2 cellular contexts compared by ENCODE assay signal in the genomic region with DNA sequence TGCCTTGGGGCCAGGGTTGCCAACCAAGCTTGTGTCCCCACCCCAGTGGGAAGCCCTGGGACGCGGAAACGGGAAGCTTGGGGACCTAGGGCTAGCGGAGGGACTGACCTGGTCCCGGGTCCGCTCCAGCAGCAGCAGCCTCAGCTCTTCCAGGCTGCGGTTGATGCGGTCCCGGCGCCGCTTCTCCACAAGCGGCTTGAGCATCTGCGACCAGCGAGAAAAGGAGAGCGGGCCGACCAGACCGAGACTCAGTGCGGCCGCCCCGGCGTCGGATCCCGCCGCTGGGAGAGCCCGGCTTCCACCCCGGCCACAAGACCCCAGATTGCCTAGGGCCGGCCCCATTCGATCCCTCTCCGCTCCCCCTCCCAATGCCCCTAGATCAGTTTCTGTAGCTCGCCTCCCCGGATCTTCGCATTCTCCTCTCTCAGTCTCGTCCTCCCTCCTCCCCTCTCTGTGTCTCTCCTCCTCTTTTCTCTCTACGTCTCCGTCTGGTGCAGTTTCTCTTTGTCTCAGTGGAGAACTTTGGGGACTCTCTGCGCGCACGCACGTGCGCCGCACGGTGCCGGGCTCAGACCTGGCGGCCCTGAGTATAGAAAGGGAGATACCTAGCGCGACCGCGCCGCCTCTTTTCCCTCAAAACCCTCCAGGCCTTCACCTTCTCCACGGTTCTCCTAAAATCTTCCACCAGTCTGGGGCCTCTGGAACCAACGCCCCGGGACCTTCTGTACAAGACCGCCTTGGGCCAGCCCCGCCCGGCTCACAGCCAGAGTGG.
TF ChIP-seq lines count a peak whose summit lies in the region.

No MANE protein-coding gene starts in this region.

TF ChIP-seq in GM12878, 131 proteins besides CTCF, POLR2A, EP300 and RAD21:
- TF ChIP-seq TAF1 (IDR thresholded peaks at IDR 0.05; ENCODE audit: borderline replicate concordance, low read depth, low read length) (no peak), MXI1 (IDR thresholded peaks at IDR 0.05; ENCODE audit: low read depth, low read length) (peak; percentile 60; the same call in 1 of the 2 replicates), IKZF1 (conservative IDR thresholded peaks at IDR 0.05) (peak; percentile 44), BHLHE40 (IDR thresholded peaks at IDR 0.05; ENCODE audit: borderline replicate concordance in 1 of 2, low read depth in 2 of 2, low read length in 1 of 2) (peak; percentile 94 to 96), HDAC6 (IDR thresholded peaks at IDR 0.05; ENCODE audit: unreplicated experiment) (peak; percentile 77), RAD51 (IDR thresholded peaks at IDR 0.05) (no peak), WRNIP1 (IDR thresholded peaks at IDR 0.05; ENCODE audit: borderline replicate concordance, low read depth, low read length) (no peak)
- TF ChIP-seq, protein P1, sequence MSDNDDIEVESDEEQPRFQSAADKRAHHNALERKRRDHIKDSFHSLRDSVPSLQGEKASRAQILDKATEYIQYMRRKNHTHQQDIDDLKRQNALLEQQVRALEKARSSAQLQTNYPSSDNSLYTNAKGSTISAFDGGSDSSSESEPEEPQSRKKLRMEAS (IDR thresholded peaks at IDR 0.05; ENCODE audit: low read depth, low read length), result peak; percentile 59; the same call in 1 of the 2 replicates

TF ChIP-seq in neural cell, 6 proteins besides CTCF, POLR2A, EP300 and RAD21:
- TF ChIP-seq EZH2 (IDR thresholded peaks at IDR 0.05; ENCODE audit: borderline replicate concordance, insufficient read depth, low read length, poor library complexity, severe bottlenecking) (peak; percentile 87), MXI1 (conservative IDR thresholded peaks at IDR 0.05; ENCODE audit: poor library complexity, severe bottlenecking) (peak; percentile 66), SMC3 (conservative IDR thresholded peaks at IDR 0.05; ENCODE audit: poor library complexity) (no peak)
